Comparison of ENCODE assay signal across 1 cellular context in the genomic region with DNA sequence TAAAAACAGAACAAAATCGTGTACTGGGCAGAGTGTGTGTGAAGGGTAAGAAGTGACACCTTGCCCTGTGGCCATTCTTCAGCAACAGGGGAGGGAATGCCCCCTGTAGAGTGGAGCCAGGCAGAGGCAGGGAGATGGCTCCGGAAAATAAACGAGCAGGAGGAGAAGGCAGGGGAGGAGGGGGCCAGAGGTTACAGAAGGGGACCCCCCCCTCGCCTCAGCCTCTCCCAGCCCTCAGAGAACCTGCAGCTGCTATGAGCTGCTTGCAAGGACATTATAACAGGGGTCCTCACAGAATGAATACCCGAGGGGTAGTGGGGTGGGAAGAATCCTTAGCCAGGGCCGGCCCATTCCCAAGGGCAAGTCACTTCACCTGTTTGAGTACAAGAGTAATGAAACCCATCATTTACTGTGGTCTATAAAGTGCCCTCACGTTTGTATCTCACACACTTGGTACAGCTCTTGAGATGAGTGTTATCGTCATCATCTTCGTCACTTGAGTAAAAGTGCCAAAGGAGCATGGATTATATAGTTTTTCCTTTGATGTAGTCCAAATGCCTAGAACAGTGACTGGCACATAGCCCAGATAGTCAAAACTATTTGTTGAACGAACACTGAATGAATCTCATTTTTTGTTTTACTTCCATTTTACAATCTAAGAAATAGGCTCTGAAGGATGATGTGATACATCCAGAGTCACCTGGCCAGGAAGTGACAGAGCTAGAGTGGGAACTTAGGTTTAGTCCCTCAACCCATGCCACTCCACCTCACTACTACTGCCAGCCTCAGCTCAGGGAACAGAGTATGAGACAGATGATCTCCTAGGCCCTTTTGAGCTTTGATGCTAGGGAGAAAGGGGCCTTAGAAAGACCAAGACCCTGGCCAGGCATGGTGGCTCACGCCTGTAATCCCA.
TF ChIP-seq lines count a peak whose summit lies in the region.

No MANE protein-coding gene starts in this region.

TF ChIP-seq in endothelial cell of umbilical vein, 7 proteins besides CTCF, POLR2A, EP300 and RAD21:
- no peak for TF ChIP-seq POLR2AphosphoS5 (IDR thresholded peaks at IDR 0.05; ENCODE audit: insufficient read depth, low read depth, low read length)
- no peak for TF ChIP-seq MYC (IDR thresholded peaks at IDR 0.05; ENCODE audit: low read depth, low read length)
- no peak for TF ChIP-seq EZH2 (IDR thresholded peaks at IDR 0.05; ENCODE audit: borderline replicate concordance, low read depth, low read length, severe bottlenecking)
- TF ChIP-seq GATA2 (IDR thresholded peaks at IDR 0.05; ENCODE audit: insufficient read depth, insufficient read length, low read depth, low read length) = no peak
- no peak for TF ChIP-seq JUN (IDR thresholded peaks at IDR 0.05; ENCODE audit: borderline replicate concordance, insufficient read depth, insufficient read length, low read depth)
- TF ChIP-seq FOS (IDR thresholded peaks at IDR 0.05; ENCODE audit: borderline replicate concordance, insufficient read depth, low read length) = no peak
- TF ChIP-seq, protein P1, sequence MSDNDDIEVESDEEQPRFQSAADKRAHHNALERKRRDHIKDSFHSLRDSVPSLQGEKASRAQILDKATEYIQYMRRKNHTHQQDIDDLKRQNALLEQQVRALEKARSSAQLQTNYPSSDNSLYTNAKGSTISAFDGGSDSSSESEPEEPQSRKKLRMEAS (IDR thresholded peaks at IDR 0.05; ENCODE audit: insufficient read depth, insufficient read length) = no peak
